Comparison of ENCODE assay signal across 8 cellular contexts in genomic region chr1:247448107-247448778, GRCh38. TPM values are rescaled to one million over a fixed set of nuclear protein-coding genes. Genes with fewer than 3 reads are reported as not detected.
DNase-seq lines count a peak whose midpoint lies in the region; ATAC-seq and TF ChIP-seq lines count a peak whose summit lies in the region.

No MANE protein-coding gene starts in this region.

- H3K27me3 Mint-ChIP-seq in Calu3 (ENCODE audit: unreplicated experiment) = no peaks in the 10 kb centered on the region
- H3K27me3 Mint-ChIP-seq in naive thymus-derived CD8-positive, alpha-beta T cell = no peaks in the 10 kb centered on the region

- peak overlapping the region; percentile 36 to 54 (median 43) for H3K4me3 ChIP-seq in tibial nerve

- no peaks in the 10 kb centered on the region for H3K4me1 Mint-ChIP-seq in Calu3 (ENCODE audit: low read depth, unreplicated experiment)
- peaks cover 5 to 10% (median 8%) of the 10 kb centered on the region in 4 donors for H3K4me1 Mint-ChIP-seq in naive thymus-derived CD8-positive, alpha-beta T cell

- TF ChIP-seq CTCF in Calu3 (IDR thresholded peaks at IDR 0.05; ENCODE audit: unreplicated experiment) (no peak), tibial nerve (IDR thresholded peaks at IDR 0.05) (no peak)

- H3K27ac Mint-ChIP-seq in Calu3 (ENCODE audit: unreplicated experiment) = no peak overlapping the region
- H3K27ac Mint-ChIP-seq in naive thymus-derived CD8-positive, alpha-beta T cell = peak overlapping the region in 9 of 10 donors; percentile 15 to 89 (median 56)

- peaks cover 6% of the 10 kb centered on the region for H3K9me3 Mint-ChIP-seq in Calu3 (ENCODE audit: low read depth, unreplicated experiment)
- H3K9me3 Mint-ChIP-seq in naive thymus-derived CD8-positive, alpha-beta T cell = no peaks in the 10 kb centered on the region

- BruUV-seq in Calu3 (replicated peaks; lab: Mats Ljungman, UMichigan) = no TSS peak

- H3K4me1 ChIP-seq in tibial nerve = peaks cover 0 to 5% (median 0%) of the 10 kb centered on the region in 4 donors

- ATAC-seq in naive thymus-derived CD8-positive, alpha-beta T cell = peak; percentile 49 to 60
- ATAC-seq in HG03045 (IDR thresholded peaks at IDR 0.05; ENCODE audit: unreplicated experiment) (no peak), HG02623 (IDR thresholded peaks at IDR 0.05; ENCODE audit: unreplicated experiment) (no peak)

- H3K36me3 ChIP-seq in tibial nerve = peaks cover 0 to 4% (median 0%) of the 10 kb centered on the region in 3 donors

- peak overlapping the region in 3 of 4 donors; percentile 21 to 77 (median 73) for H3K27ac ChIP-seq in tibial nerve

- peaks cover 0 to 12% (median 0%) of the 10 kb centered on the region in 4 donors for H3K9me3 ChIP-seq in tibial nerve

- intact Hi-C loops in Calu3 (cut with micrococcal nuclease; ENCODE audit: unreplicated experiment) = no loop called here

- POLR2A ChIA-PET in naive thymus-derived CD8-positive, alpha-beta T cell (lab: Charles Lee) = interaction anchor here (0.7 to 1.5 kb wide), 2 partner anchors 33 to 39 kb away, joined by 6 to 9 read pairs; partner anchors contain the start of gene NLRP3

- CTCF ChIA-PET in Calu3 (lab: Charles Lee) = interaction anchor here (0.7 kb wide), 2 partner anchors 33 to 148 kb away, joined by 3 to 10 read pairs; no protein-coding TSS in a partner anchor

- 11 to 14% methylated on average over 31 of the region's 31 CpGs for WGBS in tibial nerve, 2 donors

- H3K36me3 Mint-ChIP-seq in Calu3 (ENCODE audit: insufficient read depth, unreplicated experiment) = no peaks in the 10 kb centered on the region
- peaks cover 20 to 55% (median 40%) of the 10 kb centered on the region in 3 donors for H3K36me3 Mint-ChIP-seq in naive thymus-derived CD8-positive, alpha-beta T cell

- TF ChIP-seq POLR2A in tibial nerve (IDR thresholded peaks at IDR 0.05) = no peak

- H3K4me3 Mint-ChIP-seq in Calu3 (ENCODE audit: low read depth, unreplicated experiment) = peak overlapping the region; percentile 61
- H3K4me3 Mint-ChIP-seq in naive thymus-derived CD8-positive, alpha-beta T cell = peak overlapping the region in 8 of 10 donors; percentile 34 to 74 (median 52)

- DNase-seq in Calu3 (peak; percentile 71), LoVo (ENCODE audit: low spot score) (peak; percentile 59), foreskin melanocyte (peak; percentile 43), tibial nerve (ENCODE audit: low spot score in 2 of 2) (peak; percentile 34 to 35)
- peak; percentile 41 for DNase-seq in activated T-cell treated with anti-CD3 and anti-CD28 coated beads, Interleukin-2, amount 50 U/mL, for 1 hour
- DNase-seq in naive thymus-derived CD8-positive, alpha-beta T cell = peak in 5 of 10 donors; percentile 5 to 34 (median 10)

- H3K27me3 ChIP-seq in tibial nerve = no peaks in the 10 kb centered on the region

- peak in 1 of 2 donors; percentile 35 for TF ChIP-seq EP300 in tibial nerve (IDR thresholded peaks at IDR 0.05)

RNA-seq across cellular contexts. Expression of gene OR2B11, which starts 9.7 kb away (rescaled TPM):
- not detected in 2 replicates for total RNA-seq in Calu3 (2022)
- not detected for total RNA-seq in naive thymus-derived CD8-positive, alpha-beta T cell
- polyA plus RNA-seq in naive thymus-derived CD8-positive, alpha-beta T cell = not detected
- total RNA-seq in tibial nerve = not detected

RNA-seq across cellular contexts. Expression of gene NLRP3, which starts 32.3 kb away (rescaled TPM):
- total RNA-seq in Calu3 (2022) (0.26 and 0.32 TPM in 2 replicates), tibial nerve (1 to 10 TPM; 1.3 to 4.9 (median 3.1) TPM)
- 1 to 10 TPM; 2.6 to 3.2 TPM for total RNA-seq in naive thymus-derived CD8-positive, alpha-beta T cell
- 1 to 10 TPM in 2 of 3 donors, under 1 TPM in 1; 0.42 to 2.4 (median 1.8) TPM for polyA plus RNA-seq in naive thymus-derived CD8-positive, alpha-beta T cell

Comparison
In these comparisons a context has a peak if more than half of its experiments do, and no peak if none do; other contexts are left out.
1. ATAC-seq: peak in naive thymus-derived CD8-positive, alpha-beta T cell (2 of 2); none in HG03045 (single experiment) and HG02623 (single experiment).